In the genomic region with DNA sequence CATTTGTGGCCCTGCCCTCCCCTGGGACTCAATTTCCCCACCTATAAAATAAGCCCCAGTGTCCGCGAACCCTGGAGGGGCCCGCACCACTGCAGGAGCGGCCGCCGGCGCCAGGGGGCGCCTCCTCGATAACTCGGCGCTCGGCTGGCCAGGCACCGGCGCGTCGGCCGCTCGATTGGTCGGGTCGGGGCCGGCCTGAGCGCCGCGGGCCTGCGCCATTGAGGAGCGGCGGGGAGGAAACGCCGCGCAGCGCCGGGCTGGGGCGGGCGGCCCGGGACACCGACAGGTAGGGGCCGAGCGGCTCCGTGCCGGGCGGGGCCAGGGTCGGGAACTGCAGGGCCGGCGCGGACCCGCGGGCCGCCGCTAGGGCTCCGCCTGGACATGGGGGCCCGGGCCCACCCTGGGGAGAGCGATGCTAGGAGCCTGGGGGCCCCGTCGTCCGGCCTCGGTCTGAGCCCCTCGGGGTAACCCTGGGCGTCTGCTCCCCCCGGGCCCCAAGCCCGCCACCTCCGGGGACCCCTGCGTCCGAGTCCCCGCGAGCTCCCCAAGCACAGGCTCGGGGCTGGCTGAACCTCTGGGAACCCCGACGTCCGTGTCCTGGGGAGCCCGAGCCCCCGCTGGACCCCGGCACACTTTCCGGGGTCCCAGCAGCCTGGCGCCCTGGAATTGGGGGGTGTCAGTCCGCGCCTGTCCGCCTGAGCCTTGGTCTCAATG, we compare ENCODE assay signal across 8 cellular contexts. TPM values are rescaled to one million over a fixed set of nuclear protein-coding genes. Genes with fewer than 3 reads are reported as not detected.
DNase-seq lines count a peak whose midpoint lies in the region; ATAC-seq and TF ChIP-seq lines count a peak whose summit lies in the region.

A gene with protein sequence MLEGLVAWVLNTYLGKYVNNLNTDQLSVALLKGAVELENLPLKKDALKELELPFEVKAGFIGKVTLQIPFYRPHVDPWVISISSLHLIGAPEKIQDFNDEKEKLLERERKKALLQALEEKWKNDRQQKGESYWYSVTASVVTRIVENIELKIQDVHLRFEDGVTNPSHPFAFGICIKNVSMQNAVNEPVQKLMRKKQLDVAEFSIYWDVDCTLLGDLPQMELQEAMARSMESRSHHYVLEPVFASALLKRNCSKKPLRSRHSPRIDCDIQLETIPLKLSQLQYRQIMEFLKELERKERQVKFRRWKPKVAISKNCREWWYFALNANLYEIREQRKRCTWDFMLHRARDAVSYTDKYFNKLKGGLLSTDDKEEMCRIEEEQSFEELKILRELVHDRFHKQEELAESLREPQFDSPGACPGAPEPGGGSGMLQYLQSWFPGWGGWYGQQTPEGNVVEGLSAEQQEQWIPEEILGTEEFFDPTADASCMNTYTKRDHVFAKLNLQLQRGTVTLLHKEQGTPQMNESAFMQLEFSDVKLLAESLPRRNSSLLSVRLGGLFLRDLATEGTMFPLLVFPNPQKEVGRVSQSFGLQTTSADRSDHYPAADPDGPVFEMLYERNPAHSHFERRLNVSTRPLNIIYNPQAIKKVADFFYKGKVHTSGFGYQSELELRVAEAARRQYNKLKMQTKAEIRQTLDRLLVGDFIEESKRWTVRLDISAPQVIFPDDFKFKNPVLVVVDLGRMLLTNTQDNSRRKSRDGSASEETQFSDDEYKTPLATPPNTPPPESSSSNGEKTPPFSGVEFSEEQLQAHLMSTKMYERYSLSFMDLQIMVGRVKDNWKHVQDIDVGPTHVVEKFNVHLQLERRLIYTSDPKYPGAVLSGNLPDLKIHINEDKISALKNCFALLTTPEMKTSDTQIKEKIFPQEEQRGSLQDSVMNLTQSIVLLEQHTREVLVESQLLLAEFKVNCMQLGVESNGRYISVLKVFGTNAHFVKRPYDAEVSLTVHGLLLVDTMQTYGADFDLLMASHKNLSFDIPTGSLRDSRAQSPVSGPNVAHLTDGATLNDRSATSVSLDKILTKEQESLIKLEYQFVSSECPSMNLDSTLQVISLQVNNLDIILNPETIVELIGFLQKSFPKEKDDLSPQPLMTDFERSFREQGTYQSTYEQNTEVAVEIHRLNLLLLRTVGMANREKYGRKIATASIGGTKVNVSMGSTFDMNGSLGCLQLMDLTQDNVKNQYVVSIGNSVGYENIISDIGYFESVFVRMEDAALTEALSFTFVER (N-terminal part only) (plus strand): TSS at position 196 of the 714 bp plus-strand sequence. CDS start 4,237 bp downstream, outside the sequence.

- H3K27me3 ChIP-seq in Karpas-422 (ENCODE audit: low read length) (no peaks in the 10 kb centered on the region), ovary (no peaks in the 10 kb centered on the region), thymus (ENCODE audit: control insufficient read depth, insufficient read depth) (no peaks in the 10 kb centered on the region)

- peak within 1 kb of the TSS; percentile 95 for H3K9ac ChIP-seq in Karpas-422 (ENCODE audit: low read length)

- no peaks in the 10 kb centered on the region for H3K9me2 ChIP-seq in Karpas-422 (replicated peaks; ENCODE audit: insufficient read depth, low read length)

- no peaks in the 10 kb centered on the region for H3K9me3 ChIP-seq in Karpas-422 (ENCODE audit: low read length)
- no peaks in the 10 kb centered on the region for H3K9me3 ChIP-seq in ovary
- no peaks in the 10 kb centered on the region for H3K9me3 ChIP-seq in thymus (ENCODE audit: control insufficient read depth)

- intact Hi-C loops in head of caudate nucleus (cut with DNase I) = no loop called here
- intact Hi-C loops in ovary (cut with DNase I) = no loop called here

- H2AFZ ChIP-seq in Karpas-422 (ENCODE audit: low read length) = peak within 1 kb of the TSS; percentile 93

- TF ChIP-seq EP300 in ovary (IDR thresholded peaks at IDR 0.05) = no peak

- no peaks in the 10 kb centered on the region for H3K36me3 Mint-ChIP-seq in activated naive CD4-positive, alpha-beta T cell treated with anti-CD3 and anti-CD28 coated beads, Interleukin-2, amount 50 U/mL, for 72 hours

- DNase-seq in DMS79 treated with DMSO at 0.1 percent for 48 hours (lab: John Stamatoyannopoulos, UW) (peak; percentile 52), Karpas-422 (peak; percentile 93), SKM-1 treated with dmso at 0.1 percent for 144 hours (lab: John Stamatoyannopoulos, UW; ENCODE audit: unreplicated experiment) (peak; percentile 74), head of caudate nucleus (peak; percentile 45 to 92 (median 83)), ovary (peak; percentile 77 to 89 (median 86))
- DNase-seq in activated naive CD4-positive, alpha-beta T cell treated with anti-CD3 and anti-CD28 coated beads, Interleukin-2, amount 50 U/mL, for 72 hours (ENCODE audit: low spot score in 2 of 2) = peak; percentile 86 to 95

- H3K27ac Mint-ChIP-seq in activated naive CD4-positive, alpha-beta T cell treated with anti-CD3 and anti-CD28 coated beads, Interleukin-2, amount 50 U/mL, for 72 hours = peak within 1 kb of the TSS; percentile 71 to 79

- no peaks in the 10 kb centered on the region for H3K9me3 Mint-ChIP-seq in activated naive CD4-positive, alpha-beta T cell treated with anti-CD3 and anti-CD28 coated beads, Interleukin-2, amount 50 U/mL, for 72 hours

- H3K4me1 ChIP-seq in Karpas-422 (ENCODE audit: low read length) (peaks cover 13% of the 10 kb centered on the region), ovary (ENCODE audit: insufficient read depth) (peaks cover 5% of the 10 kb centered on the region), thymus (ENCODE audit: control insufficient read depth, insufficient read depth, low read length) (peaks cover 5% of the 10 kb centered on the region)

- TF ChIP-seq POLR2A in ovary (IDR thresholded peaks at IDR 0.05) = peak; percentile 39

- 0 to 1% (median 0%) methylated on average over 18 to 77 of the region's 77 CpGs for WGBS in ovary, 3 donors
- under 1% methylated on average over 77 of the region's 77 CpGs for WGBS in thymus

- peaks cover 33% of the 10 kb centered on the region for H3K79me2 ChIP-seq in Karpas-422 (ENCODE audit: low read length)

- peak within 1 kb of the TSS; percentile 80 for H3K4me2 ChIP-seq in Karpas-422 (ENCODE audit: low read depth, low read length, poor library complexity, severe bottlenecking)

- H3K36me3 ChIP-seq in Karpas-422 (ENCODE audit: insufficient read depth, low read length) (no peaks in the 10 kb centered on the region), ovary (no peaks in the 10 kb centered on the region), thymus (ENCODE audit: control insufficient read depth, insufficient read depth) (peaks cover 2% of the 10 kb centered on the region)

- H3K27ac ChIP-seq in Karpas-422 (ENCODE audit: low read length) = no peak within 1 kb of the TSS
- H3K27ac ChIP-seq in ovary = peak within 1 kb of the TSS; percentile 50 to 83
- H3K27ac ChIP-seq in thymus (ENCODE audit: low read depth) = peak within 1 kb of the TSS; percentile 76

- TF ChIP-seq CTCF in ovary (IDR thresholded peaks at IDR 0.05) = peak; percentile 83 to 97 (median 95)

- H3K4me3 ChIP-seq in Karpas-422 (ENCODE audit: low read length) = peak within 1 kb of the TSS; percentile 99
- H3K4me3 ChIP-seq in ovary = peak within 1 kb of the TSS; percentile 100
- peak within 1 kb of the TSS; percentile 99 for H3K4me3 ChIP-seq in thymus (ENCODE audit: low read length)

- H4K20me1 ChIP-seq in Karpas-422 (ENCODE audit: insufficient read depth, low read depth, low read length) = peaks cover 5% of the 10 kb centered on the region; the same call in 1 of the 2 replicates

- ATAC-seq in GM21528 (IDR thresholded peaks at IDR 0.05; ENCODE audit: low FRiP score, unreplicated experiment) = peak; percentile 84
- peak; percentile 95 to 96 for ATAC-seq in activated naive CD4-positive, alpha-beta T cell treated with anti-CD3 and anti-CD28 coated beads, Interleukin-2, amount 50 U/mL, for 72 hours

RNA-seq across cellular contexts. Expression of the gene that starts here (rescaled TPM):
- total RNA-seq in Karpas-422 (2014; rRNA removed; shearing (Covaris generic); ENCODE audit: low replicate concordance) = 30.9 and 36.2 TPM in 2 replicates
- total RNA-seq in activated naive CD4-positive, alpha-beta T cell treated with anti-CD3 and anti-CD28 coated beads, Interleukin-2, amount 50 U/mL, for 72 hours = 10 to 100 TPM; 31.2 to 40.7 TPM
- total RNA-seq in ovary = 10 to 100 TPM; 36.0 to 59.3 (median 47.8) TPM
- polyA plus RNA-seq in ovary (10 to 100 TPM; 19.8 to 36.0 TPM), thymus (21.7 TPM)
